Comparison of ENCODE assay signal across 1 cellular context in genomic region chr13:28679628-28680027, GRCh38.
TF ChIP-seq lines count a peak whose summit lies in the region.

No MANE protein-coding gene starts in this region.

TF ChIP-seq in GM12878, 131 proteins besides CTCF, POLR2A, EP300 and RAD21:
- TF ChIP-seq ATF2 (IDR thresholded peaks at IDR 0.05; ENCODE audit: low read length) (0 out of 2 replicates have a peak, but pooled peaks have one; percentile 15), ZNF217 (IDR thresholded peaks at IDR 0.05) (no peak), SMC3 (IDR thresholded peaks at IDR 0.05; ENCODE audit: borderline replicate concordance, low read length) (peak; percentile 20; the same call in 1 of the 2 replicates), TAF1 (IDR thresholded peaks at IDR 0.05; ENCODE audit: borderline replicate concordance, low read depth, low read length) (no peak), MYC (IDR thresholded peaks at IDR 0.05; ENCODE audit: insufficient read depth, insufficient read length, insufficient replicate concordance, low read length, severe bottlenecking) (no peak)
